12 cellular contexts compared by ENCODE assay signal in the genomic region with DNA sequence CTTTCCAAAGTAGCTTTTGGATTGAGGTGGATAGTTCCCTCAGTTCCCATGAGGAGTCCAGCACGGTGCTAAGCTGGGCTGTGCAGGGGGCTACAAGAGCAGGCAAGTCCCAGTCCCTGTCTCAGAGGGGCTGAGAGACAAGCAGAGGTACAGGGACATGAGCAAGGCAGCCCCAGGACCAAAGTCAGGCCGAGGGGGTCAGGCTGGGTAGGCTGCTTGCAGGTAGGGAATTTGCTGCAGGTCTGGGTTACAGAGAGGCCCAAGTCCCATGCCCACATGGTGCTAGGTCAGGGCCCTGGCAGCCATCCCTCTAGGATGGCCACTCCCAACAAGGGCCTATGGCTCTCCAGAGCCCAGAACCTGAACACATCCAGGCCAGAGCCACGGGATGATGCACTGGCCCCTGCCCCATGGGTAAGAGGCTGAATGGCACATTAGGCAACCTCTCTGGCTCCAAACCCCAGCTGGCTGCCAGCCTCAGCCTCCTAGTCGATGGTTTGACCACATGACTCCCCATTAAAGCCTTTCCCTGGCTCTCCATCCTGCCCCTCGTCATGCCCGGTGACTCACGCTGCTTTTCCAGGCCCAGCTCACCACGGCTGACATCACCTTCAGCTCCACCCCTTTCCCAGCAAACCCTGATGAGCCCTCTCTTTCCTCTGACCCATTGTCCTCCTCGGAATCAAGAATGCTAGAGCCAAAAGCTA.
A peak's percentile ranks its signal among the peaks of the same experiment; 100 is the strongest.
DNase-seq lines count a peak whose midpoint lies in the region; ATAC-seq and TF ChIP-seq lines count a peak whose summit lies in the region.
"Had no signal": no experiment of that assay in that cellular context is flagged by ENCODE, and none has a peak within 500 bp of the region (broad histone marks: within the 10 kb centered on the region; RNA-seq: fewer than 3 reads in every experiment).

No MANE protein-coding gene starts in this region.

- H3K27me3 ChIP-seq in right lobe of liver (no peaks in the 10 kb centered on the region), vagina (no peaks in the 10 kb centered on the region), H7 (ENCODE audit: control insufficient read depth, insufficient read depth, low read length) (no peaks in the 10 kb centered on the region)

- H3K4me3 ChIP-seq in cardiac fibroblast (replicated peaks in 1 of 2; ENCODE audit: low read depth in 2 of 2, low read length in 2 of 2) (no peak overlapping the region), right lobe of liver (no peak overlapping the region), vagina (no peak overlapping the region), H7 (ENCODE audit: insufficient read depth, low read depth, low read length) (no peak overlapping the region)

- no peaks in the 10 kb centered on the region for H3K9me3 ChIP-seq in right lobe of liver
- no peaks in the 10 kb centered on the region for H3K9me3 ChIP-seq in vagina

- H3K36me3 ChIP-seq in right lobe of liver, result no peaks in the 10 kb centered on the region
- no peaks in the 10 kb centered on the region for H3K36me3 ChIP-seq in vagina
- no peaks in the 10 kb centered on the region for H3K36me3 ChIP-seq in H7 (replicated peaks; ENCODE audit: control insufficient read depth, insufficient read depth, low read length)

- H3K4me1 ChIP-seq in right lobe of liver, result peaks cover 0 to 8% (median 4%) of the 10 kb centered on the region in 4 donors
- peaks cover 33% of the 10 kb centered on the region for H3K4me1 ChIP-seq in vagina

- TF ChIP-seq POLR2A in right lobe of liver (IDR thresholded peaks at IDR 0.05), result peak; percentile 53
- no peak for TF ChIP-seq POLR2A in vagina (IDR thresholded peaks at IDR 0.05)

- 38% methylated on average over 5 of the region's 9 CpGs for WGBS in right lobe of liver (ENCODE audit: insufficient coverage, low coverage, low lambda C conversion rate, missing lambda C conversion rate)

- peak; percentile 88 to 94 (median 92) for ATAC-seq in right lobe of liver

- intact Hi-C loops in right lobe of liver (cut with DNase I) (no loop called here), vagina (cut with DNase I) (no loop called here)

- TF ChIP-seq CTCF in cardiac fibroblast (IDR thresholded peaks at IDR 0.05; ENCODE audit: low read depth, low read length) (no peak), right lobe of liver (IDR thresholded peaks at IDR 0.05) (no peak), vagina (IDR thresholded peaks at IDR 0.05) (no peak)

- peak; percentile 15 to 37 for DNase-seq in SHP77 (lab: John Stamatoyannopoulos, UW)
- no peak for DNase-seq in SHP77 treated with DMSO at 0.1 percent for 48 hours (lab: John Stamatoyannopoulos, UW)
- DNase-seq in cardiac fibroblast (ENCODE audit: low read depth in 2 of 2), result peak; percentile 91 to 96
- DNase-seq in right lobe of liver, result peak; percentile 90 to 95 (median 93)
- DNase-seq in vagina (ENCODE audit: extremely low spot score in 2 of 2), result no peak
- DNase-seq in NCI-H146 treated with DMSO at 0.1 percent for 48 hours (lab: John Stamatoyannopoulos, UW; ENCODE audit: unreplicated experiment), result no peak
- DNase-seq in medulla oblongata (ENCODE audit: extremely low spot score), result no peak
- no peak for DNase-seq in H7
- DNase-seq: activated CD4-positive, alpha-beta T cell treated with anti-CD3 and anti-CD28 coated beads, Interleukin-2, amount 50 U/mL, for 48 hours; AML-193; glutamatergic neuron; MV-4-11 had no signal

- H3K27ac ChIP-seq in right lobe of liver (peak overlapping the region; percentile 30 to 80 (median 74)), vagina (peak overlapping the region; percentile 81)

Comparison
In these comparisons a context has a peak if more than half of its experiments do, and no peak if none do; other contexts are left out.
1. DNase-seq: peak in SHP77 (2 of 2), cardiac fibroblast (2 of 2) and right lobe of liver (3 of 3); none in SHP77 treated with DMSO at 0.1 percent for 48 hours (single experiment), vagina (0 of 2), NCI-H146 treated with DMSO at 0.1 percent for 48 hours (single experiment), medulla oblongata (single experiment) and H7 (single experiment).